30 cellular contexts compared by ENCODE assay signal in genomic region chr6:152330984-152331383, GRCh38.
"Had no signal": no experiment of that assay in that cellular context is flagged by ENCODE, and none has a peak within 500 bp of the region (broad histone marks: within the 10 kb centered on the region; RNA-seq: fewer than 3 reads in every experiment).

No MANE protein-coding gene starts in this region.

- H3K27ac Mint-ChIP-seq: effector memory CD8-positive, alpha-beta T cell; memory B cell; naive B cell; progenitor cell of endocrine pancreas had no signal

- H3K27ac ChIP-seq: coronary artery, esophagus muscularis mucosa, left ventricle myocardium inferior, lower lobe of right lung, parathyroid adenoma, right lobe of liver, suprapubic skin, transverse colon, upper lobe of right lung, uterus had no signal

- H3K4me1 ChIP-seq: esophagus muscularis mucosa, left ventricle myocardium inferior, lower lobe of right lung, parathyroid adenoma, right lobe of liver, suprapubic skin, transverse colon, upper lobe of right lung, uterus had no signal

- H3K9me3 ChIP-seq: esophagus muscularis mucosa, left ventricle myocardium inferior, lower lobe of right lung, mucosa of descending colon, right lobe of liver, suprapubic skin, transverse colon, upper lobe of right lung, uterus had no signal

- FAIRE-seq: endometrium, small intestine had no signal

- H3K36me3 ChIP-seq: right lobe of liver, transverse colon, uterus had no signal

- H3K4me3 ChIP-seq: coronary artery, esophagus muscularis mucosa, left ventricle myocardium inferior, lower lobe of right lung, mucosa of descending colon, right lobe of liver, suprapubic skin, transverse colon, upper lobe of right lung, uterus had no signal

- H3K27me3 ChIP-seq: esophagus muscularis mucosa, right lobe of liver, suprapubic skin, transverse colon, upper lobe of right lung, uterus had no signal

- H3K36me3 Mint-ChIP-seq: memory B cell; naive B cell; natural killer cell treated with Interleukin-12 subunit alpha and Interleukin-12 subunit beta and Interleukin-15 and Interleukin-18, amount 100 ng/mL, for 72 hours had no signal

- H3K27me3 Mint-ChIP-seq: effector memory CD8-positive, alpha-beta T cell; natural killer cell treated with Interleukin-12 subunit alpha and Interleukin-12 subunit beta and Interleukin-15 and Interleukin-18, amount 100 ng/mL, for 72 hours; progenitor cell of endocrine pancreas; stimulated activated naive CD8-positive, alpha-beta T cell treated with anti-CD3 and anti-CD28 coated beads, Interleukin-15, amount 100 ng/mL, for 72 hours had no signal

- H3K4me3 Mint-ChIP-seq: effector memory CD8-positive, alpha-beta T cell; immature natural killer cell; memory B cell; naive B cell; natural killer cell treated with Interleukin-12 subunit alpha and Interleukin-12 subunit beta and Interleukin-15 and Interleukin-18, amount 100 ng/mL, for 72 hours; neural crest cell; stimulated activated naive CD8-positive, alpha-beta T cell treated with anti-CD3 and anti-CD28 coated beads, Interleukin-15, amount 100 ng/mL, for 72 hours had no signal

- H3K4me1 Mint-ChIP-seq: immature natural killer cell; memory B cell; naive B cell; neural crest cell; stimulated activated naive CD8-positive, alpha-beta T cell treated with anti-CD3 and anti-CD28 coated beads, Interleukin-15, amount 100 ng/mL, for 72 hours had no signal

- ATAC-seq: effector memory CD8-positive, alpha-beta T cell; left colon; mucosa of descending colon; natural killer cell treated with Interleukin-12 subunit alpha and Interleukin-12 subunit beta and Interleukin-15 and Interleukin-18, amount 100 ng/mL, for 72 hours; right lobe of liver; stimulated activated naive CD8-positive, alpha-beta T cell treated with anti-CD3 and anti-CD28 coated beads, Interleukin-15, amount 100 ng/mL, for 72 hours; upper lobe of right lung had no signal

- DNase-seq: effector memory CD8-positive, alpha-beta T cell; foreskin melanocyte; glutamatergic neuron; hypothalamus; immature natural killer cell; islet precursor cell; kidney glomerular epithelial cell; left colon; left ventricle myocardium inferior; lower lobe of right lung; mucosa of descending colon; naive B cell; right lobe of liver; small intestine; stimulated activated CD4-positive, alpha-beta T cell treated with anti-CD3 and anti-CD28 coated beads, Interleukin-15, amount 100 ng/mL, for 24 hours; stimulated activated CD4-positive, alpha-beta T cell treated with anti-CD3 and anti-CD28 coated beads, Interleukin-2, amount 100 ng/mL, for 48 hours; stimulated activated naive CD4-positive, alpha-beta T cell; stimulated activated naive CD8-positive, alpha-beta T cell treated with anti-CD3 and anti-CD28 coated beads, Interleukin-15, amount 100 ng/mL, for 72 hours; transverse colon; upper lobe of right lung; uterus had no signal

- H3K9me3 Mint-ChIP-seq: effector memory CD8-positive, alpha-beta T cell; immature natural killer cell; memory B cell; naive B cell; natural killer cell treated with Interleukin-12 subunit alpha and Interleukin-12 subunit beta and Interleukin-15 and Interleukin-18, amount 100 ng/mL, for 72 hours; neural crest cell; stimulated activated naive CD8-positive, alpha-beta T cell treated with anti-CD3 and anti-CD28 coated beads, Interleukin-15, amount 100 ng/mL, for 72 hours had no signal
